37 cellular contexts compared by ENCODE assay signal in the genomic region with DNA sequence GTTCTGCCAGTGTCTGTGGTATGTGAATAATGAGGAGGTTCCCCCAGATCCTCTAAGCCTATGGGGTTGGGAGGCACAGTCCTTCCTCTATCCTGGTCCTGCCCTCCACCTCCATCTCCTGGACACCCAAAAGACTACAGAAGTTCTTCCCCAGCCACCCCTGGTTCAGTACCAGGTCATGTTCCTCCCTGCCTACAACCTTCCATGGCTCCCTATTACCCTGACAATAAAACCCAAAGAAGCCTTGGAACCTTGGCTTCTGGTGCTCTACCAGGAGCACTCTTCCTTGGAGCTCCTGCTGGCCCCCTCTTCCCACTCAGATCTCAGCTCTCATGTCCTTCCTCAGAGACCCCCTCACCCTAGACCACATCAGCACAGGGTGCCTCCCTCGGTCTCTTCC. TPM values are rescaled to one million over a fixed set of nuclear protein-coding genes. Genes with fewer than 3 reads are reported as not detected.
"Had no signal": no experiment of that assay in that cellular context is flagged by ENCODE, and none has a peak within 500 bp of the region (broad histone marks: within the 10 kb centered on the region; RNA-seq: fewer than 3 reads in every experiment).

No MANE protein-coding gene starts in this region.

- H3K27ac ChIP-seq: ascending aorta, cardiac muscle cell, PC-9, RWPE1, WERI-Rb-1 had no signal

- H3K4me1 ChIP-seq: ascending aorta had no signal

- H3K27me3 Mint-ChIP-seq: activated CD4-positive, alpha-beta memory T cell treated with anti-CD3 and anti-CD28 coated beads, Interleukin-2, amount 10 ng/mL, durations not matched to agents 7 days and 5 days; activated CD8-positive, alpha-beta memory T cell treated with anti-CD3 and anti-CD28 coated beads, Interleukin-2, amount 10 ng/mL, durations not matched to agents 7 days and 5 days; activated naive CD8-positive, alpha-beta T cell treated with anti-CD3 and anti-CD28 coated beads for 36 hours had no signal

- DNase-seq: activated CD4-positive, alpha-beta memory T cell treated with anti-CD3 and anti-CD28 coated beads, Interleukin-2, amount 10 ng/mL, durations not matched to agents 7 days and 5 days; activated CD4-positive, alpha-beta T cell treated with anti-CD3 and anti-CD28 coated beads for 1 hour; activated CD4-positive, alpha-beta T cell treated with anti-CD3 and anti-CD28 coated beads for 48 hours; activated CD4-positive, CD25-positive, alpha-beta regulatory T cell; activated CD8-positive, alpha-beta memory T cell treated with anti-CD3 and anti-CD28 coated beads for 24 hours; activated CD8-positive, alpha-beta memory T cell treated with anti-CD3 and anti-CD28 coated beads, Interleukin-2, amount 10 ng/mL, durations not matched to agents 7 days and 5 days; activated CD8-positive, alpha-beta memory T cell treated with anti-CD3 and anti-CD28 coated beads, Interleukin-2, amount 50 U/mL, for 48 hours; activated effector memory CD4-positive, alpha-beta T cell treated with Interleukin-2 at 50 U/mL for 16 hours; activated naive CD4-positive, alpha-beta T cell; activated naive CD4-positive, alpha-beta T cell treated with anti-CD3 and anti-CD28 coated beads, Interleukin-2, amount 50 U/mL, for 16 hours; activated naive CD8-positive, alpha-beta T cell treated with anti-CD3 and anti-CD28 coated beads for 36 hours; activated T-cell treated with anti-CD3 and anti-CD28 coated beads, Interleukin-2, amount 50 U/mL, for 48 hours; amniotic stem cell; Kasumi-1; KBM-7; MG63; NCI-H1092; NCI-H1436 treated with DMSO at 0.1 percent for 48 hours; NCI-H187; NCI-H2029 treated with DMSO at 0.1 percent for 48 hours; NCI-H2107; NCI-H2171; NCI-H510A; NCI-H526; NCI-H748 treated with DMSO at 0.1 percent for 48 hours; NK-92 treated with Interleukin-12 subunit alpha and Interleukin-12 subunit beta, amount 100 ng/mL, for 24 hours; PC-9; SW 1271; T-helper 1 cell; T1000; WERI-Rb-1 had no signal

- H3K27me3 ChIP-seq: ascending aorta, MG63 had no signal

- H3K4me1 Mint-ChIP-seq: activated CD4-positive, alpha-beta memory T cell treated with anti-CD3 and anti-CD28 coated beads, Interleukin-2, amount 10 ng/mL, durations not matched to agents 7 days and 5 days; activated CD8-positive, alpha-beta memory T cell treated with anti-CD3 and anti-CD28 coated beads, Interleukin-2, amount 10 ng/mL, durations not matched to agents 7 days and 5 days; activated naive CD8-positive, alpha-beta T cell treated with anti-CD3 and anti-CD28 coated beads for 36 hours had no signal

- H3K9me3 ChIP-seq: ascending aorta, MG63 had no signal

- FAIRE-seq: RCC 7860 had no signal

- ATAC-seq: activated CD8-positive, alpha-beta memory T cell treated with anti-CD3 and anti-CD28 coated beads, Interleukin-2, amount 10 ng/mL, durations not matched to agents 7 days and 5 days; Right ventricle myocardium inferior had no signal

- H3K36me3 ChIP-seq: ascending aorta, cardiac muscle cell, MG63, WERI-Rb-1 had no signal

- H3K36me3 Mint-ChIP-seq: activated CD8-positive, alpha-beta memory T cell treated with anti-CD3 and anti-CD28 coated beads, Interleukin-2, amount 10 ng/mL, durations not matched to agents 7 days and 5 days; activated naive CD8-positive, alpha-beta T cell treated with anti-CD3 and anti-CD28 coated beads for 36 hours had no signal

- H3K27ac Mint-ChIP-seq: activated CD4-positive, alpha-beta memory T cell treated with anti-CD3 and anti-CD28 coated beads, Interleukin-2, amount 10 ng/mL, durations not matched to agents 7 days and 5 days; activated CD8-positive, alpha-beta memory T cell treated with anti-CD3 and anti-CD28 coated beads, Interleukin-2, amount 10 ng/mL, durations not matched to agents 7 days and 5 days; activated naive CD8-positive, alpha-beta T cell treated with anti-CD3 and anti-CD28 coated beads for 36 hours had no signal

- H3K9me3 Mint-ChIP-seq: activated CD4-positive, alpha-beta memory T cell treated with anti-CD3 and anti-CD28 coated beads, Interleukin-2, amount 10 ng/mL, durations not matched to agents 7 days and 5 days; activated naive CD8-positive, alpha-beta T cell treated with anti-CD3 and anti-CD28 coated beads for 36 hours had no signal

- H3K4me2 ChIP-seq: PC-9 had no signal

- H3K4me3 ChIP-seq: ascending aorta, cardiac muscle cell, MG63, PC-9 had no signal

- H2AFZ ChIP-seq: PC-9 had no signal

- H3K4me3 Mint-ChIP-seq: activated CD4-positive, alpha-beta memory T cell treated with anti-CD3 and anti-CD28 coated beads, Interleukin-2, amount 10 ng/mL, durations not matched to agents 7 days and 5 days; activated CD8-positive, alpha-beta memory T cell treated with anti-CD3 and anti-CD28 coated beads, Interleukin-2, amount 10 ng/mL, durations not matched to agents 7 days and 5 days; activated naive CD8-positive, alpha-beta T cell treated with anti-CD3 and anti-CD28 coated beads for 36 hours had no signal

RNA-seq across cellular contexts. Expression of gene TRPM5, which starts 12.9 kb away (rescaled TPM):
- total RNA-seq: activated CD4-positive, alpha-beta memory T cell treated with anti-CD3 and anti-CD28 coated beads, Interleukin-2, amount 10 ng/mL, durations not matched to agents 7 days and 5 days; activated CD8-positive, alpha-beta memory T cell treated with anti-CD3 and anti-CD28 coated beads, Interleukin-2, amount 10 ng/mL, durations not matched to agents 7 days and 5 days; activated naive CD8-positive, alpha-beta T cell treated with anti-CD3 and anti-CD28 coated beads for 36 hours; ascending aorta; PC-9; Right ventricle myocardium inferior; T-helper 2 cell treated with Interferon-gamma antibody and Interleukin-4, amounts not matched to agents 100 ng/mL and 5 ng/mL, for 36 hours had no signal

RNA-seq across cellular contexts. Expression of gene KCNQ1, which starts 13.4 kb away (rescaled TPM):
- total RNA-seq: PC-9 had no signal
